19 cellular contexts compared by ENCODE assay signal in genomic region chr3:153640689-153641308, GRCh38.
DNase-seq lines count a peak whose midpoint lies in the region; ATAC-seq and TF ChIP-seq lines count a peak whose summit lies in the region.
"Had no signal": no experiment of that assay in that cellular context is flagged by ENCODE, and none has a peak within 500 bp of the region (broad histone marks: within the 10 kb centered on the region; RNA-seq: fewer than 3 reads in every experiment).

No MANE protein-coding gene starts in this region.

- WGBS in esophagus squamous epithelium, 2 donors: 60 to 70% methylated on average over 3 to 6 of the region's 6 CpGs

- CTCF ChIA-PET in RWPE1 (lab: Yijun Ruan, JAX): interaction anchor here (0.7 to 0.9 kb wide), 4 partner anchors 10 to 324 kb away, joined by 3 read pairs; no protein-coding TSS in a partner anchor

- H3K27me3 ChIP-seq in foreskin keratinocyte (no peaks in the 10 kb centered on the region), esophagus squamous epithelium (no peaks in the 10 kb centered on the region)
- H3K27me3 ChIP-seq: heart left ventricle had no signal

- H3K4me3 ChIP-seq in esophagus squamous epithelium: no peak overlapping the region
- H3K4me3 ChIP-seq: heart left ventricle had no signal

- peak overlapping the region; percentile 25; the same call in 1 of the 2 replicates for H3K27ac ChIP-seq in RWPE1
- no peak overlapping the region for H3K27ac ChIP-seq in foreskin keratinocyte
- peak overlapping the region in 1 of 4 donors; percentile 13 for H3K27ac ChIP-seq in esophagus squamous epithelium
- H3K27ac ChIP-seq: heart left ventricle had no signal

- no peaks in the 10 kb centered on the region for H3K4me1 ChIP-seq in foreskin keratinocyte
- peaks cover 0 to 16% (median 0%) of the 10 kb centered on the region in 3 donors for H3K4me1 ChIP-seq in esophagus squamous epithelium
- H3K4me1 ChIP-seq: heart left ventricle had no signal

- POLR2A ChIA-PET in RWPE1 (lab: Yijun Ruan, JAX; ENCODE audit: low non-redundant PET): no interaction called here

- DNase-seq in HT-29 (ENCODE audit: low spot score) (peak; percentile 62), RWPE1 (ENCODE audit: low spot score) (no peak), foreskin keratinocyte (peak in 1 of 2 donors; percentile 5), myocyte (ENCODE audit: low read depth) (peak; percentile 15), NCI-H526 treated with DMSO at 0.1 percent for 48 hours (lab: John Stamatoyannopoulos, UW) (no peak), MV-4-11 (lab: John Stamatoyannopoulos, UW) (no peak), esophagus squamous epithelium (lab: John Stamatoyannopoulos, UW) (no peak), omental fat pad (ENCODE audit: low spot score) (no peak)
- DNase-seq: activated B cell treated with CpG ODN at 0.5 μM for 24 hours; activated CD4-positive, alpha-beta T cell treated with anti-CD3 and anti-CD28 coated beads, Interleukin-2, amount 50 U/mL, for 4 hours; C1 segment of cervical spinal cord; central memory CD4-positive, alpha-beta T cell; dermis blood vessel endothelial cell; heart left ventricle; Karpas-422; NCI-H187 treated with DMSO at 0.1 percent for 48 hours; SHP77; T1000 had no signal

- no peaks in the 10 kb centered on the region for H3K36me3 ChIP-seq in esophagus squamous epithelium
- H3K36me3 ChIP-seq: heart left ventricle had no signal

- H3K9me3 ChIP-seq in esophagus squamous epithelium: no peaks in the 10 kb centered on the region

- intact Hi-C loops in esophagus squamous epithelium (cut with DNase I): no loop called here

- TF ChIP-seq CTCF in RWPE1 (conservative IDR thresholded peaks at IDR 0.05; ENCODE audit: low read depth) (no peak), foreskin keratinocyte (conservative IDR thresholded peaks at IDR 0.05) (no peak), esophagus squamous epithelium (IDR thresholded peaks at IDR 0.05) (no peak), omental fat pad (IDR thresholded peaks at IDR 0.05) (no peak)

- no peak for TF ChIP-seq POLR2A in esophagus squamous epithelium (IDR thresholded peaks at IDR 0.05)

- ATAC-seq in foreskin keratinocyte: peak; percentile 16
- no peak for ATAC-seq in omental fat pad (ENCODE audit: low FRiP score)
- ATAC-seq: heart left ventricle, sciatic nerve had no signal

Comparison
In these comparisons a context has a peak if more than half of its experiments do, and no peak if none do; other contexts are left out.
1. DNase-seq: peak in HT-29 (single experiment) and myocyte (single experiment); none in RWPE1 (single experiment), NCI-H526 treated with DMSO at 0.1 percent for 48 hours (single experiment), MV-4-11 (single experiment), esophagus squamous epithelium (single experiment) and omental fat pad (single experiment).